In the genomic region with DNA sequence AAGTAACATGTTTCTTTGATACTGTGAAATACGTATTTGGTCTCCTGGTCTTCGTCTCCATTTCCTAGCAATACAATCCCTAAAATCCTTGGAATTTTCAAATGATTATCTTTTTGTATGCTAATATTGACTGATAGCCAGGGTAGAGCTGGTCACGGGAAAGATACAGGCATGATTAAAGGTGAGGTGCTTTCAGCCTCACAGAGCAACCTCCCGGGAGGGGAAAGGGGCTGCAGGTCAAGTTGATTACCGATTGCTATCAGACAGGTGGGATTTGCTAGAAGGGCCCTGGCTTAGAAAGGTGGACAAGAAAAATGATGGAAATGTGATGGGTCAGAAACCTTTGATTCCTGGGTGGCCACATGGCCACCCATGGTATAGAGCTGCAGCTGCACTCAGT, we compare ENCODE assay signal across 1 cellular context.
TF ChIP-seq lines count a peak whose summit lies in the region.

No MANE protein-coding gene starts in this region.

TF ChIP-seq in GM12878, 131 proteins besides CTCF, POLR2A, EP300 and RAD21:
- TF ChIP-seq HDAC6 (IDR thresholded peaks at IDR 0.05; ENCODE audit: unreplicated experiment) = no peak
- no peak for TF ChIP-seq KDM1A (IDR thresholded peaks at IDR 0.05; ENCODE audit: borderline replicate concordance)
- TF ChIP-seq WRNIP1 (IDR thresholded peaks at IDR 0.05; ENCODE audit: borderline replicate concordance, low read depth, low read length) = no peak
- no peak for TF ChIP-seq MEF2A (IDR thresholded peaks at IDR 0.05; ENCODE audit: insufficient read depth, low read depth, low read length)
- TF ChIP-seq PAX5 (IDR thresholded peaks at IDR 0.05; ENCODE audit: borderline replicate concordance, low read depth, low read length) = no peak
- no peak for TF ChIP-seq SP1 (IDR thresholded peaks at IDR 0.05; ENCODE audit: low read depth, low read length)
- no peak for TF ChIP-seq MYB (IDR thresholded peaks at IDR 0.05; ENCODE audit: borderline replicate concordance, low read depth, low read length)
- TF ChIP-seq CEBPB (IDR thresholded peaks at IDR 0.05; ENCODE audit: borderline replicate concordance in 1 of 2, low read depth in 2 of 2, low read length in 2 of 2) = no peak
- TF ChIP-seq POLR2AphosphoS5 (IDR thresholded peaks at IDR 0.05; ENCODE audit: low read length) = 0 out of 2 replicates have a peak, but pooled peaks have one; percentile 23
